In genomic region chr2:85419009-85419711, GRCh38 we compare ENCODE assay signal across 8 cellular contexts. TPM values are rescaled to one million over a fixed set of nuclear protein-coding genes. Genes with fewer than 3 reads are reported as not detected.
A peak's percentile ranks its signal among the peaks of the same experiment; 100 is the strongest.
DNase-seq lines count a peak whose midpoint lies in the region; ATAC-seq and TF ChIP-seq lines count a peak whose summit lies in the region.

No MANE protein-coding gene starts in this region.

- intact Hi-C loops in CD4-positive, alpha-beta memory T cell (cut with micrococcal nuclease), result loop anchor here (2.0 kb wide), 1 partner anchor 142 kb away; the partner anchor contains the start of gene GGCX
- intact Hi-C loops in dendritic cell treated with granulocyte-macrophage colony-stimulating factor and Interleukin-4, amounts not matched to agents 40 ng/mL and 50 ng/mL, for 4 days (cut with micrococcal nuclease), result no loop called here
- intact Hi-C loops in natural killer cell (cut with micrococcal nuclease), result no loop called here

- H3K27me3 ChIP-seq in CD4-positive, alpha-beta memory T cell (ENCODE audit: insufficient read depth, low read length), result no peaks in the 10 kb centered on the region
- no peaks in the 10 kb centered on the region for H3K27me3 ChIP-seq in KMS-11 (ENCODE audit: insufficient read depth, low read depth)

- no peaks in the 10 kb centered on the region for H4K20me1 ChIP-seq in KMS-11 (ENCODE audit: insufficient read depth)

- TF ChIP-seq CTCF in KMS-11 (conservative IDR thresholded peaks at IDR 0.05; ENCODE audit: low read depth, low read length), result no peak
- TF ChIP-seq CTCF in natural killer cell (IDR thresholded peaks at IDR 0.05), result no peak

- H3K4me1 ChIP-seq in CD4-positive, alpha-beta memory T cell (ENCODE audit: insufficient read depth, low read length), result peaks cover 28% of the 10 kb centered on the region
- H3K4me1 ChIP-seq in KMS-11 (ENCODE audit: low read depth, poor library complexity, severe bottlenecking), result peaks cover 63% of the 10 kb centered on the region

- peak overlapping the region; percentile 13 to 100 (median 96) for H3K27ac Mint-ChIP-seq in CD4-positive, alpha-beta memory T cell
- peak overlapping the region; percentile 100 for H3K27ac Mint-ChIP-seq in dendritic cell treated with granulocyte-macrophage colony-stimulating factor and Interleukin-4, amounts not matched to agents 40 ng/mL and 50 ng/mL, for 4 days
- H3K27ac Mint-ChIP-seq in natural killer cell, result peak overlapping the region; percentile 89 to 98

- no peaks in the 10 kb centered on the region for H3K36me3 ChIP-seq in CD4-positive, alpha-beta memory T cell (ENCODE audit: insufficient read depth, low read length)
- no peaks in the 10 kb centered on the region for H3K36me3 ChIP-seq in KMS-11 (ENCODE audit: insufficient read depth)

- peak overlapping the region; percentile 73 to 97 for H3K4me3 ChIP-seq in CD4-positive, alpha-beta memory T cell (ENCODE audit: low read length in 2 of 2)
- H3K4me3 ChIP-seq in KMS-11 (IDR thresholded peaks at IDR 0.05; ENCODE audit: insufficient read depth, low read depth, low read length), result peak overlapping the region; percentile 84

- peak overlapping the region; percentile 95 for H2AFZ ChIP-seq in KMS-11 (ENCODE audit: low read depth)

- ATAC-seq in natural killer cell (no peak), GM18867 (IDR thresholded peaks at IDR 0.05; ENCODE audit: unreplicated experiment) (no peak), GM18517 (IDR thresholded peaks at IDR 0.05; ENCODE audit: unreplicated experiment) (no peak)

- no peaks in the 10 kb centered on the region for H3K27me3 Mint-ChIP-seq in CD4-positive, alpha-beta memory T cell
- no peaks in the 10 kb centered on the region for H3K27me3 Mint-ChIP-seq in dendritic cell treated with granulocyte-macrophage colony-stimulating factor and Interleukin-4, amounts not matched to agents 40 ng/mL and 50 ng/mL, for 4 days
- H3K27me3 Mint-ChIP-seq in natural killer cell (ENCODE audit: low read depth in 2 of 2), result peaks cover 0 to 7% of the 10 kb centered on the region in 2 donors

- H3K4me3 Mint-ChIP-seq in CD4-positive, alpha-beta memory T cell, result peak overlapping the region; percentile 93 to 99 (median 96)
- H3K4me3 Mint-ChIP-seq in dendritic cell treated with granulocyte-macrophage colony-stimulating factor and Interleukin-4, amounts not matched to agents 40 ng/mL and 50 ng/mL, for 4 days, result peak overlapping the region; percentile 88
- peak overlapping the region; percentile 65 for H3K4me3 Mint-ChIP-seq in natural killer cell

- no peak for DNase-seq in CD4-positive, alpha-beta memory T cell
- DNase-seq in natural killer cell (no peak), dedifferentiated amniotic fluid mesenchymal stem cell (ENCODE audit: extremely low spot score) (no peak)
- DNase-seq in central memory CD4-positive, alpha-beta T cell, result no peak

- H3K9me3 ChIP-seq in CD4-positive, alpha-beta memory T cell (ENCODE audit: control insufficient read depth in 1 of 2, low read length in 2 of 2), result no peaks in the 10 kb centered on the region

- H3K9me3 Mint-ChIP-seq in CD4-positive, alpha-beta memory T cell, result no peaks in the 10 kb centered on the region
- H3K9me3 Mint-ChIP-seq in dendritic cell treated with granulocyte-macrophage colony-stimulating factor and Interleukin-4, amounts not matched to agents 40 ng/mL and 50 ng/mL, for 4 days, result no peaks in the 10 kb centered on the region
- no peaks in the 10 kb centered on the region for H3K9me3 Mint-ChIP-seq in natural killer cell

- peak overlapping the region; percentile 91 for H3K27ac ChIP-seq in CD4-positive, alpha-beta memory T cell (ENCODE audit: low read depth, low read length)
- peak overlapping the region; percentile 90 for H3K27ac ChIP-seq in KMS-11

- no peaks in the 10 kb centered on the region for H3K79me2 ChIP-seq in KMS-11 (ENCODE audit: insufficient read depth, low read depth)

- peaks cover 12 to 29% (median 20%) of the 10 kb centered on the region in 4 donors for H3K4me1 Mint-ChIP-seq in CD4-positive, alpha-beta memory T cell
- peaks cover 82% of the 10 kb centered on the region for H3K4me1 Mint-ChIP-seq in dendritic cell treated with granulocyte-macrophage colony-stimulating factor and Interleukin-4, amounts not matched to agents 40 ng/mL and 50 ng/mL, for 4 days (ENCODE audit: low read depth)
- H3K4me1 Mint-ChIP-seq in natural killer cell, result peaks cover 28 to 42% of the 10 kb centered on the region in 2 donors

- H3K4me2 ChIP-seq in KMS-11, result peak overlapping the region; percentile 91

- CTCF ChIA-PET in CD4-positive, alpha-beta memory T cell (lab: Charles Lee; ENCODE audit: partially characterized antibody), result interaction anchor here (0.6 to 8.1 kb wide), 20 partner anchors 8 to 290 kb away, joined by 3 to 378 read pairs (median 6); partner anchors contain the start of genes CAPG, GGCX, MAT2A and TGOLN2

- peak overlapping the region; percentile 91 for H3K9ac ChIP-seq in KMS-11

- peaks cover 0 to 1% of the 10 kb centered on the region in 2 donors for H3K36me3 Mint-ChIP-seq in CD4-positive, alpha-beta memory T cell
- H3K36me3 Mint-ChIP-seq in dendritic cell treated with granulocyte-macrophage colony-stimulating factor and Interleukin-4, amounts not matched to agents 40 ng/mL and 50 ng/mL, for 4 days (ENCODE audit: low read depth), result peaks cover 7% of the 10 kb centered on the region
- H3K36me3 Mint-ChIP-seq in natural killer cell, result no peaks in the 10 kb centered on the region

- POLR2A ChIA-PET in CD4-positive, alpha-beta memory T cell (lab: Charles Lee; ENCODE audit: partially characterized antibody), result interaction anchor here (0.7 to 5.1 kb wide), 19 partner anchors 10 to 1022 kb away, joined by 3 to 99 read pairs (median 7); partner anchors contain the start of genes C2orf68, CAPG, ELMOD3 and GGCX

RNA-seq across cellular contexts. Expression of gene SH2D6, which starts 0.6 kb away (rescaled TPM):
- 1 to 10 TPM; 1.5 to 1.6 TPM for total RNA-seq in CD4-positive, alpha-beta memory T cell
- polyA plus RNA-seq in CD4-positive, alpha-beta memory T cell, result not detected
- under 1 TPM in 2 of 3 donors, not detected in 1; 0.21 to 0.57 TPM for total RNA-seq in natural killer cell

RNA-seq across cellular contexts. Expression of gene CAPG, which starts 9.0 kb away (rescaled TPM):
- total RNA-seq in CD4-positive, alpha-beta memory T cell, result 10 to 100 TPM; 25.6 to 38.5 TPM
- polyA plus RNA-seq in CD4-positive, alpha-beta memory T cell, result 100 to 1,000 TPM; 113 to 136 TPM
- 10 to 100 TPM; 10.6 to 50.3 (median 19.3) TPM for total RNA-seq in natural killer cell
